In genomic region chr5:168681556-168682183, GRCh38 we compare ENCODE assay signal across 11 cellular contexts.
DNase-seq lines count a peak whose midpoint lies in the region; ATAC-seq and TF ChIP-seq lines count a peak whose summit lies in the region.
"Had no signal": no experiment of that assay in that cellular context is flagged by ENCODE, and none has a peak within 500 bp of the region (broad histone marks: within the 10 kb centered on the region; RNA-seq: fewer than 3 reads in every experiment).

No MANE protein-coding gene starts in this region.

- TF ChIP-seq CTCF in mammary epithelial cell (conservative IDR thresholded peaks at IDR 0.05 in 1 of 2, IDR thresholded peaks at IDR 0.05 in 1 of 2; ENCODE audit: extremely low read depth in 1 of 2, insufficient read depth in 1 of 2, low read depth in 1 of 2, low read length in 2 of 2) (no peak), kidney epithelial cell (IDR thresholded peaks at IDR 0.05; ENCODE audit: insufficient read depth, low read length, poor library complexity, severe bottlenecking) (no peak), osteocyte (IDR thresholded peaks at IDR 0.05) (no peak)

- no peak overlapping the region for H2AFZ ChIP-seq in mammary epithelial cell (ENCODE audit: low read depth, low read length)

- H3K4me1 Mint-ChIP-seq in stimulated activated naive CD8-positive, alpha-beta T cell treated with anti-CD3 and anti-CD28 coated beads, Interleukin-15, Interleukin-2, amounts not matched to agents 100 ng/mL and 50 ng/mL, for 24 hours (ENCODE audit: low read depth): peaks cover 13% of the 10 kb centered on the region
- peaks cover 4% of the 10 kb centered on the region for H3K4me1 Mint-ChIP-seq in osteocyte (ENCODE audit: unreplicated experiment)

- H3K4me2 ChIP-seq in mammary epithelial cell (ENCODE audit: insufficient read depth, low read depth, low read length): no peak overlapping the region

- no peaks in the 10 kb centered on the region for H4K20me1 ChIP-seq in mammary epithelial cell (ENCODE audit: insufficient read depth, low read length)

- dilution Hi-C loops in mammary epithelial cell (cut with HindIII; ENCODE audit: low sequenced_read_pairs): no loop called here

- 66% methylated on average over 4 of the region's 4 CpGs for WGBS in mammary epithelial cell (ENCODE audit: low coverage, missing lambda C conversion rate)

- H3K27ac ChIP-seq in mammary epithelial cell (ENCODE audit: insufficient read depth, low read depth, low read length): no peak overlapping the region

- H3K4me1 ChIP-seq in mammary epithelial cell (ENCODE audit: insufficient read depth, low read length): no peaks in the 10 kb centered on the region

- no peak overlapping the region for H3K4me3 Mint-ChIP-seq in stimulated activated naive CD8-positive, alpha-beta T cell treated with anti-CD3 and anti-CD28 coated beads, Interleukin-15, Interleukin-2, amounts not matched to agents 100 ng/mL and 50 ng/mL, for 24 hours
- no peak overlapping the region for H3K4me3 Mint-ChIP-seq in osteocyte (ENCODE audit: unreplicated experiment)

- H3K36me3 Mint-ChIP-seq in stimulated activated naive CD8-positive, alpha-beta T cell treated with anti-CD3 and anti-CD28 coated beads, Interleukin-15, Interleukin-2, amounts not matched to agents 100 ng/mL and 50 ng/mL, for 24 hours (ENCODE audit: low read depth): no peaks in the 10 kb centered on the region
- no peaks in the 10 kb centered on the region for H3K36me3 Mint-ChIP-seq in osteocyte (ENCODE audit: unreplicated experiment)

- no peaks in the 10 kb centered on the region for H3K9me3 ChIP-seq in mammary epithelial cell (replicated peaks; ENCODE audit: insufficient read depth, low read length)

- peak; percentile 34 for DNase-seq in NCI-H82 (lab: John Stamatoyannopoulos, UW)
- DNase-seq in NCI-H82 treated with DMSO at 0.1 percent for 48 hours (lab: John Stamatoyannopoulos, UW; ENCODE audit: unreplicated experiment): no peak
- DNase-seq in mammary epithelial cell: peak; percentile 27
- DNase-seq in kidney epithelial cell (ENCODE audit: low read depth): peak; percentile 10
- no peak for DNase-seq in osteocyte (ENCODE audit: extremely low spot score, unreplicated experiment)
- DNase-seq: stimulated activated naive CD4-positive, alpha-beta T cell; T1000 had no signal

- H3K27ac Mint-ChIP-seq in stimulated activated naive CD8-positive, alpha-beta T cell treated with anti-CD3 and anti-CD28 coated beads, Interleukin-15, Interleukin-2, amounts not matched to agents 100 ng/mL and 50 ng/mL, for 24 hours: peak overlapping the region; percentile 4
- H3K27ac Mint-ChIP-seq in osteocyte (ENCODE audit: unreplicated experiment): no peak overlapping the region
- H3K27ac Mint-ChIP-seq: progenitor cell of endocrine pancreas had no signal

- intact Hi-C loops in mammary epithelial cell (cut with micrococcal nuclease): no loop called here

- H3K36me3 ChIP-seq in mammary epithelial cell (ENCODE audit: insufficient read depth, low read length) (no peaks in the 10 kb centered on the region), kidney epithelial cell (ENCODE audit: control insufficient read depth, insufficient read depth, low read length) (no peaks in the 10 kb centered on the region)

- H3K27me3 ChIP-seq in mammary epithelial cell (ENCODE audit: insufficient read depth, low read length) (no peaks in the 10 kb centered on the region), kidney epithelial cell (ENCODE audit: control insufficient read depth, insufficient read depth, low read length) (no peaks in the 10 kb centered on the region)

- H3K79me2 ChIP-seq in mammary epithelial cell (ENCODE audit: insufficient read depth, low read length): no peaks in the 10 kb centered on the region

- in situ Hi-C loops in mammary epithelial cell (cut with MboI; ENCODE audit: low sequenced_read_pairs in 2 of 2): no loop called here

- no TSS peak for BruUV-seq in mammary epithelial cell (replicated peaks; lab: Mats Ljungman, UMichigan)

- ATAC-seq in HG02798 (IDR thresholded peaks at IDR 0.05; ENCODE audit: poor library complexity, unreplicated experiment) (no peak), GM19395 (IDR thresholded peaks at IDR 0.05; ENCODE audit: unreplicated experiment) (no peak)

- H3K27me3 Mint-ChIP-seq in stimulated activated naive CD8-positive, alpha-beta T cell treated with anti-CD3 and anti-CD28 coated beads, Interleukin-15, Interleukin-2, amounts not matched to agents 100 ng/mL and 50 ng/mL, for 24 hours: no peaks in the 10 kb centered on the region
- H3K27me3 Mint-ChIP-seq in osteocyte (ENCODE audit: unreplicated experiment): no peaks in the 10 kb centered on the region

- H3K9me3 Mint-ChIP-seq in stimulated activated naive CD8-positive, alpha-beta T cell treated with anti-CD3 and anti-CD28 coated beads, Interleukin-15, Interleukin-2, amounts not matched to agents 100 ng/mL and 50 ng/mL, for 24 hours: no peaks in the 10 kb centered on the region
- no peaks in the 10 kb centered on the region for H3K9me3 Mint-ChIP-seq in osteocyte (ENCODE audit: unreplicated experiment)

- CTCF ChIA-PET in mammary epithelial cell (lab: Charles Lee; ENCODE audit: low non-redundant PET): no interaction called here

- no peak overlapping the region for H3K4me3 ChIP-seq in mammary epithelial cell (replicated peaks in 1 of 3; ENCODE audit: insufficient read depth in 1 of 3, low read depth in 2 of 3, low read length in 3 of 3)
- H3K4me3 ChIP-seq in kidney epithelial cell (ENCODE audit: low read depth, low read length): no peak overlapping the region

- H3K9ac ChIP-seq in mammary epithelial cell (ENCODE audit: insufficient read depth, low read length): no peak overlapping the region

Comparison
In these comparisons a context has a peak if more than half of its experiments do, and no peak if none do; other contexts are left out.
1. DNase-seq: peak in NCI-H82 (single experiment), mammary epithelial cell (single experiment) and kidney epithelial cell (single experiment); none in NCI-H82 treated with DMSO at 0.1 percent for 48 hours (single experiment) and osteocyte (single experiment).